8 cellular contexts compared by ENCODE assay signal in genomic region chr7:155644971-155645509, GRCh38. TPM values are rescaled to one million over a fixed set of nuclear protein-coding genes. Genes with fewer than 3 reads are reported as not detected.
DNase-seq lines count a peak whose midpoint lies in the region; ATAC-seq and TF ChIP-seq lines count a peak whose summit lies in the region.

No MANE protein-coding gene starts in this region.

- peaks cover 9 to 34% of the 10 kb centered on the region in 2 donors for H3K36me3 ChIP-seq in muscle layer of duodenum (ENCODE audit: control insufficient read depth in 1 of 2, insufficient read depth in 2 of 2, low read length in 2 of 2)

- peaks cover 65% of the 10 kb centered on the region for H3K36me3 Mint-ChIP-seq in stimulated activated naive CD8-positive, alpha-beta T cell treated with anti-CD3 and anti-CD28 coated beads, Interleukin-15, Interleukin-2, amounts not matched to agents 100 ng/mL and 50 ng/mL, for 24 hours (ENCODE audit: low read depth)

- peaks cover 58% of the 10 kb centered on the region for H3K4me1 Mint-ChIP-seq in stimulated activated naive CD8-positive, alpha-beta T cell treated with anti-CD3 and anti-CD28 coated beads, Interleukin-15, Interleukin-2, amounts not matched to agents 100 ng/mL and 50 ng/mL, for 24 hours (ENCODE audit: low read depth)

- peak overlapping the region; percentile 94 for H3K27ac ChIP-seq in muscle layer of duodenum (ENCODE audit: low read length)

- DNase-seq in NCI-H2171 treated with DMSO at 0.1 percent for 48 hours (lab: John Stamatoyannopoulos, UW) = peak; percentile 42
- DNase-seq in NCI-H2171 (lab: John Stamatoyannopoulos, UW) = no peak
- DNase-seq in NCI-H1092 treated with DMSO at 0.1 percent for 48 hours (lab: John Stamatoyannopoulos, UW) = peak; percentile 61
- peak in 2 of 3 experiments; percentile 19 to 25 for DNase-seq in activated CD8-positive, alpha-beta memory T cell treated with anti-CD3 and anti-CD28 coated beads for 48 hours (ENCODE audit: low read depth in 2 of 3, low spot score in 2 of 3)
- DNase-seq in epithelial cell of proximal tubule (ENCODE audit: low read depth) = no peak

- peak overlapping the region; percentile 90 for H3K4me3 ChIP-seq in epithelial cell of proximal tubule (ENCODE audit: low read depth, low read length)
- peak overlapping the region; percentile 93 to 99 for H3K4me3 ChIP-seq in muscle layer of duodenum (ENCODE audit: low read depth in 1 of 2, low read length in 2 of 2)

- H3K9me3 ChIP-seq in muscle layer of duodenum (ENCODE audit: control insufficient read depth in 1 of 2, low read length in 2 of 2) = peaks cover 8 to 9% of the 10 kb centered on the region in 2 donors

- H3K27ac Mint-ChIP-seq in stimulated activated naive CD8-positive, alpha-beta T cell treated with anti-CD3 and anti-CD28 coated beads, Interleukin-15, Interleukin-2, amounts not matched to agents 100 ng/mL and 50 ng/mL, for 24 hours = peak overlapping the region; percentile 99

- H3K4me3 Mint-ChIP-seq in stimulated activated naive CD8-positive, alpha-beta T cell treated with anti-CD3 and anti-CD28 coated beads, Interleukin-15, Interleukin-2, amounts not matched to agents 100 ng/mL and 50 ng/mL, for 24 hours = peak overlapping the region; percentile 93

- peaks cover 0 to 26% of the 10 kb centered on the region in 2 donors for H3K4me1 ChIP-seq in muscle layer of duodenum (ENCODE audit: control insufficient read depth in 1 of 2, insufficient read depth in 2 of 2, low read length in 2 of 2)

- peak; percentile 40 for ATAC-seq in HG02642 (IDR thresholded peaks at IDR 0.05; ENCODE audit: poor library complexity, unreplicated experiment)

- peaks cover 8% of the 10 kb centered on the region for H3K9me3 Mint-ChIP-seq in stimulated activated naive CD8-positive, alpha-beta T cell treated with anti-CD3 and anti-CD28 coated beads, Interleukin-15, Interleukin-2, amounts not matched to agents 100 ng/mL and 50 ng/mL, for 24 hours

- H3K27me3 Mint-ChIP-seq in stimulated activated naive CD8-positive, alpha-beta T cell treated with anti-CD3 and anti-CD28 coated beads, Interleukin-15, Interleukin-2, amounts not matched to agents 100 ng/mL and 50 ng/mL, for 24 hours = no peaks in the 10 kb centered on the region

- no peaks in the 10 kb centered on the region for H3K27me3 ChIP-seq in muscle layer of duodenum (ENCODE audit: low read depth, low read length)

- TF ChIP-seq CTCF in epithelial cell of proximal tubule (conservative IDR thresholded peaks at IDR 0.05; ENCODE audit: low read depth, low read length) = no peak

RNA-seq across cellular contexts. Expression of gene RBM33, which starts 0.6 kb away (rescaled TPM):
- total RNA-seq in epithelial cell of proximal tubule = 12.3 and 18.0 TPM in 2 replicates

Comparison
In these comparisons a context has a peak if more than half of its experiments do, and no peak if none do; other contexts are left out.
1. DNase-seq: peak in NCI-H2171 treated with DMSO at 0.1 percent for 48 hours (single experiment), NCI-H1092 treated with DMSO at 0.1 percent for 48 hours (single experiment) and activated CD8-positive, alpha-beta memory T cell treated with anti-CD3 and anti-CD28 coated beads for 48 hours (2 of 3); none in NCI-H2171 (single experiment) and epithelial cell of proximal tubule (single experiment).